ENCODE assay signal across 8 cellular contexts in genomic region chr2:201532686-201533304, GRCh38.
DNase-seq lines count a peak whose midpoint lies in the region; ATAC-seq and TF ChIP-seq lines count a peak whose summit lies in the region.

No MANE protein-coding gene starts in this region.

- no peak overlapping the region for H2AFZ ChIP-seq in PC-3 (ENCODE audit: low read length)

- H3K36me3 ChIP-seq in PC-3 (ENCODE audit: low read depth, low read length) (no peaks in the 10 kb centered on the region), vagina (no peaks in the 10 kb centered on the region)

- H3K4me1 ChIP-seq in PC-3 (ENCODE audit: insufficient read depth, low read length), result peaks cover 16% of the 10 kb centered on the region
- no peaks in the 10 kb centered on the region for H3K4me1 ChIP-seq in vagina

- CTCF ChIA-PET in PC-3 (lab: Charles Lee), result no interaction called here

- no TSS peak for BruUV-seq in PC-3 (replicated peaks; lab: Mats Ljungman, UMichigan)

- ATAC-seq in GM18517 (IDR thresholded peaks at IDR 0.05; ENCODE audit: unreplicated experiment) (peak; percentile 88), HG02571 (IDR thresholded peaks at IDR 0.05; ENCODE audit: unreplicated experiment) (peak; percentile 82), PC-3 (peak; percentile 100)

- H3K9me3 ChIP-seq in PC-3 (ENCODE audit: low read length) (no peaks in the 10 kb centered on the region), vagina (no peaks in the 10 kb centered on the region)

- peak overlapping the region; percentile 35 for H3K4me2 ChIP-seq in PC-3 (ENCODE audit: low read length)

- no peak for TF ChIP-seq POLR2A in vagina (IDR thresholded peaks at IDR 0.05)

- DNase-seq in PC-3 (peak; percentile 95), islet precursor cell (peak; percentile 58), vagina (ENCODE audit: extremely low spot score in 2 of 2) (no peak), NCI-H146 treated with DMSO at 0.1 percent for 48 hours (lab: John Stamatoyannopoulos, UW; ENCODE audit: unreplicated experiment) (no peak), pons (ENCODE audit: low spot score) (no peak), UCSD-AML1 (lab: John Stamatoyannopoulos, UW; ENCODE audit: unreplicated experiment) (no peak)

- H3F3A ChIP-seq in PC-3 (ENCODE audit: low read length, unreplicated experiment), result no peaks in the 10 kb centered on the region

- TF ChIP-seq CTCF in PC-3 (conservative IDR thresholded peaks at IDR 0.05; ENCODE audit: low read depth, low read length), result no peak
- TF ChIP-seq CTCF in vagina (IDR thresholded peaks at IDR 0.05), result no peak

- H4K20me1 ChIP-seq in PC-3 (ENCODE audit: low read length), result no peaks in the 10 kb centered on the region

- H3K27ac ChIP-seq in PC-3 (ENCODE audit: low read length) (peak overlapping the region; percentile 20), vagina (no peak overlapping the region)

- H3K9ac ChIP-seq in PC-3 (ENCODE audit: low read length), result no peak overlapping the region

- intact Hi-C loops in PC-3 (cut with micrococcal nuclease) (no loop called here), vagina (cut with DNase I) (no loop called here)

- H3K79me2 ChIP-seq in PC-3 (ENCODE audit: low read length), result no peaks in the 10 kb centered on the region

- no peaks in the 10 kb centered on the region for H3K9me2 ChIP-seq in PC-3 (replicated peaks; ENCODE audit: low read length)

- POLR2A ChIA-PET in PC-3 (lab: Charles Lee; ENCODE audit: unreplicated experiment), result no interaction called here

- no peaks in the 10 kb centered on the region for H3K27me3 ChIP-seq in PC-3 (ENCODE audit: low read length)
- no peaks in the 10 kb centered on the region for H3K27me3 ChIP-seq in vagina

- H3K4me3 ChIP-seq in PC-3 (ENCODE audit: low read length) (no peak overlapping the region), vagina (no peak overlapping the region)

Comparison
In these comparisons a context has a peak if more than half of its experiments do, and no peak if none do; other contexts are left out.
1. DNase-seq: peak in PC-3 (single experiment) and islet precursor cell (single experiment); none in vagina (0 of 2), NCI-H146 treated with DMSO at 0.1 percent for 48 hours (single experiment), pons (single experiment) and UCSD-AML1 (single experiment).
2. Peak in every context shown above with its lines, with median percentiles within 50 percentile points of each other: ATAC-seq.